In the genomic region with DNA sequence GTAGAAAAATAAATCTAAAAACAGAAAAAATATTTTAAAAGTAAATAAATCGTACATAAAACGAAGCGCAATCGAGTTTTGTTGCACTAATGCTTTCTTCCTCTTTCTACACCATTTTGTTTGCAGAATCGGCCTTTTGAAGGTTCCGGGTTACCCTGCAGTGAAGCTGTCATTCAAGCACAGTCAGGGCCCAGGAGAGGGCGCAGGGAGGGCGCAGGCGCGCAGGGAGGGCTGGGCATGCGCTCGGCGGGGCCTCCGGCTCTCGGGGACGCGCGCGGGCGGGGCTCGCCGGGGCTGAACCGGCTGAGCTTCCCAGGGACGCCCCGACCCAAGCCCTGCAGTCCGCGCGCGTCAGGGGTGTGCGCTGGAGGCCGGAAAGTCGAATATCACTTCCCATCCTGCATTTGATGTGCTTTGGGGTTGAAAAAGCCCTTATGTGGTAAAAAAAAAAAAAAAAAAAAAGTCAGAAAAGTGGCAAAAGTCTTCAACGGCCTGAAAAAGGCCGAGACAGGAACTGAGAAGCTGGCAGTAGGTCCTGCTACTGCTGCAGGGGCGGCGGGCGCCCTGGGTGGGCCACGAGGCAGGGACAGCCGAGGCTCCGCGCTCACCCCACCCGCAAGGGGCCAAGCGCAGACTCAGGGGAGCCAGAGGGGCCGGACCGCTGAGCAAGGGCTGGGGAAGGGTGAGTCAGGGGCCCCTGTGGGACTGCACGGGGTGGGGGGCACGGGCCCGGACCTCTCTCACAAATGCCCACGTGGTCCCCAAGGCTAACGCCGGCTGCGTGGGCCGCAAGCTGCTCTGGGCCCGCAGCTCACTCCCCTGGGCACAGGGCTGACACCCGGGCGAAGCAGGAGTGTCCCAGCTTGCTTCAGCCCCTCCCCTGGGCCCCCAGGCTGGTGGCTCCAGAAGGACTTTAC, we compare ENCODE assay signal across 8 cellular contexts.
DNase-seq lines count a peak whose midpoint lies in the region; ATAC-seq lines count a peak whose summit lies in the region.

No MANE protein-coding gene starts in this region.

- peak; percentile 99 for ATAC-seq in HG03045 (IDR thresholded peaks at IDR 0.05; ENCODE audit: unreplicated experiment)

- DNase-seq in NCI-H1417 (lab: John Stamatoyannopoulos, UW) (peak; percentile 24 to 57 (median 56)), NCI-H1417 treated with DMSO at 0.1 percent for 48 hours (lab: John Stamatoyannopoulos, UW) (no peak), NCI-H446 treated with DMSO at 0.1 percent for 48 hours (lab: John Stamatoyannopoulos, UW) (peak; percentile 54), kidney tubule cell (ENCODE audit: low spot score) (peak; percentile 91)
- peak; percentile 93 for DNase-seq in activated CD4-positive, alpha-beta T cell treated with anti-CD3 and anti-CD28 coated beads for 48 hours
- peak; percentile 80 to 86 for DNase-seq in stimulated activated CD4-positive, alpha-beta T cell treated with anti-CD3 and anti-CD28 coated beads, Interleukin-15, amount 100 ng/mL, for 48 hours (ENCODE audit: low read depth in 2 of 2)

- H3K27ac ChIP-seq in cingulate gyrus (ENCODE audit: low read depth, low read length) = peak overlapping the region; percentile 62
